8 cellular contexts compared by ENCODE assay signal in genomic region chr22:30396871-30397655, GRCh38. TPM values are rescaled to one million over a fixed set of nuclear protein-coding genes. Genes with fewer than 3 reads are reported as not detected.
DNase-seq lines count a peak whose midpoint lies in the region; TF ChIP-seq lines count a peak whose summit lies in the region.

SEC14L2 (plus strand) TSS chr22:30397018; CDS start chr22:30397117, 99 bp downstream.

- peaks cover 60% of the 10 kb centered on the region for H3K4me1 Mint-ChIP-seq in nephron progenitor cell

- H3K27ac Mint-ChIP-seq in nephron progenitor cell: no peak within 1 kb of the TSS

- H3K36me3 Mint-ChIP-seq in nephron progenitor cell (ENCODE audit: low read depth): no peaks in the 10 kb centered on the region

- no peaks in the 10 kb centered on the region for H4K20me1 ChIP-seq in GM23248 (ENCODE audit: insufficient read depth)

- H3K4me1 ChIP-seq in GM23248 (ENCODE audit: insufficient read depth) (peaks cover 33% of the 10 kb centered on the region), stomach smooth muscle (ENCODE audit: control insufficient read depth, insufficient read depth, low read length) (peaks cover 34% of the 10 kb centered on the region)

- peaks cover 36% of the 10 kb centered on the region for H3K27me3 Mint-ChIP-seq in nephron progenitor cell (ENCODE audit: low read depth, poor library complexity)

- no peaks in the 10 kb centered on the region for H3K9me3 Mint-ChIP-seq in nephron progenitor cell

- CTCF ChIA-PET in RWPE1 (lab: Yijun Ruan, JAX): interaction anchor here (1.5 to 1.6 kb wide), 2 partner anchors 10 to 109 kb away, joined by 4 to 6 read pairs; partner anchors contain the start of genes CASTOR1 and RNF215

- no peaks in the 10 kb centered on the region for H3K9me2 ChIP-seq in GM23248 (ENCODE audit: insufficient read depth)

- in situ Hi-C loops in GM23248 (cut with MboI): loop anchor here (10.0 kb wide), 1 partner anchor 292 kb away; no protein-coding TSS in a partner anchor

- H3K4me2 ChIP-seq in GM23248 (ENCODE audit: unreplicated experiment): peak within 1 kb of the TSS; percentile 92

- H3K4me3 ChIP-seq in GM23248 (peak within 1 kb of the TSS; percentile 86), foreskin fibroblast (ENCODE audit: low read depth in 1 of 2, low read length in 2 of 2) (peak within 1 kb of the TSS; percentile 73 to 81), stomach smooth muscle (ENCODE audit: low read length in 2 of 2) (peak within 1 kb of the TSS; percentile 64 to 76)

- H3K27ac ChIP-seq in GM23248: peak within 1 kb of the TSS; percentile 65
- H3K27ac ChIP-seq in RWPE1: peak within 1 kb of the TSS; percentile 82
- H3K27ac ChIP-seq in stomach smooth muscle (ENCODE audit: low read length): peak within 1 kb of the TSS; percentile 11

- WGBS in GM23248 (ENCODE audit: low coverage in 1 of 2, low lambda C conversion rate in 2 of 2, missing lambda C conversion rate in 2 of 2), 2 experiments: 1 to 3% methylated on average over 40 to 54 of the region's 56 CpGs

- TF ChIP-seq CTCF in RWPE1 (conservative IDR thresholded peaks at IDR 0.05; ENCODE audit: low read depth) (no peak), foreskin fibroblast (IDR thresholded peaks at IDR 0.05; ENCODE audit: low read depth, low read length) (no peak), nephron progenitor cell (IDR thresholded peaks at IDR 0.05) (no peak)

- peak within 1 kb of the TSS; percentile 82 for H2AFZ ChIP-seq in GM23248

- DNase-seq in 8988T: peak; percentile 69
- DNase-seq in GM23248: peak; percentile 84
- DNase-seq in RWPE1 (ENCODE audit: low spot score): peak; percentile 53
- peak in 3 of 4 experiments; percentile 17 to 53 (median 37) for DNase-seq in activated naive CD4-positive, alpha-beta T cell (lab: John Stamatoyannopoulos, UW)
- DNase-seq in foreskin fibroblast: peak; percentile 57 to 84
- DNase-seq in nephron progenitor cell: peak; percentile 76
- no peak for DNase-seq in MV-4-11 (lab: John Stamatoyannopoulos, UW)

- peaks cover 8% of the 10 kb centered on the region for H3F3A ChIP-seq in GM23248 (ENCODE audit: insufficient read depth)

- POLR2A ChIA-PET in RWPE1 (lab: Yijun Ruan, JAX; ENCODE audit: low non-redundant PET): interaction anchor here (0.6 to 1.0 kb wide), 2 partner anchors 18 to 27 kb away, joined by 3 to 6 read pairs; no protein-coding TSS in a partner anchor

- H3K9ac ChIP-seq in GM23248 (peak within 1 kb of the TSS; percentile 89), stomach smooth muscle (ENCODE audit: low read length in 2 of 2) (peak within 1 kb of the TSS; percentile 33 to 72)

- H3K9me3 ChIP-seq in GM23248 (ENCODE audit: low read depth) (no peaks in the 10 kb centered on the region), stomach smooth muscle (ENCODE audit: control insufficient read depth in 2 of 2, low read length in 2 of 2) (no peaks in the 10 kb centered on the region)

- peaks cover 60% of the 10 kb centered on the region for H3K79me2 ChIP-seq in GM23248 (ENCODE audit: insufficient read depth)

- no peaks in the 10 kb centered on the region for H3K36me3 ChIP-seq in GM23248 (ENCODE audit: low read depth)
- no peaks in the 10 kb centered on the region for H3K36me3 ChIP-seq in stomach smooth muscle (ENCODE audit: control insufficient read depth in 2 of 2, insufficient read depth in 2 of 2, low read length in 2 of 2)

- H3K27me3 ChIP-seq in GM23248 (replicated peaks; ENCODE audit: insufficient read depth) (no peaks in the 10 kb centered on the region), stomach smooth muscle (ENCODE audit: control insufficient read depth in 1 of 2, insufficient read depth in 2 of 2, low read length in 2 of 2) (no peaks in the 10 kb centered on the region)

- H3K4me3 Mint-ChIP-seq in nephron progenitor cell: peak within 1 kb of the TSS; percentile 84

RNA-seq across cellular contexts. Expression of gene SEC14L2, which starts in this region (rescaled TPM):
- total RNA-seq in GM23248 (2014; rRNA removed; shearing (Covaris generic)): 41.9 and 54.6 TPM in 2 replicates
- polyA plus RNA-seq in GM23248 (2016; fragmentation: Nextera tagmentation; extraction: Ambion mirVana): 23.3 and 26.6 TPM in 2 replicates

Comparison
In these comparisons a context has a peak if more than half of its experiments do, and no peak if none do; other contexts are left out.
1. H3K27ac ChIP-seq: peak in every context shown above with its lines; median percentile 82 in RWPE1; 65 in GM23248; 11 in stomach smooth muscle.